In genomic region chr7:141071855-141072547, GRCh38 we compare ENCODE assay signal across 8 cellular contexts. TPM values are rescaled to one million over a fixed set of nuclear protein-coding genes. Genes with fewer than 3 reads are reported as not detected.
DNase-seq lines count a peak whose midpoint lies in the region; ATAC-seq and TF ChIP-seq lines count a peak whose summit lies in the region.

No MANE protein-coding gene starts in this region.

- H3K27me3 ChIP-seq in lower lobe of right lung (ENCODE audit: low read depth) = peaks cover 83% of the 10 kb centered on the region

- ATAC-seq in lower lobe of right lung (peak in 1 of 2 donors; percentile 29), GM18867 (IDR thresholded peaks at IDR 0.05; ENCODE audit: unreplicated experiment) (no peak)

- H3K4me1 ChIP-seq in lower lobe of right lung (peaks cover 35% of the 10 kb centered on the region), urinary bladder (ENCODE audit: insufficient read depth) (no peaks in the 10 kb centered on the region)

- intact Hi-C loops in lower lobe of right lung (cut with DNase I) = no loop called here

- peak overlapping the region; percentile 42 for H3K4me3 ChIP-seq in astrocyte of the cerebellum (ENCODE audit: low read depth, low read length)
- H3K4me3 ChIP-seq in lower lobe of right lung = peak overlapping the region; percentile 55
- peak overlapping the region; percentile 50 for H3K4me3 ChIP-seq in urinary bladder (ENCODE audit: low read depth, low read length)

- no peaks in the 10 kb centered on the region for H3K9me3 ChIP-seq in lower lobe of right lung

- in situ Hi-C loops in astrocyte of the cerebellum (cut with HindIII; ENCODE audit: low sequenced_read_pairs) = no loop called here

- H3K36me3 ChIP-seq in lower lobe of right lung (no peaks in the 10 kb centered on the region), urinary bladder (ENCODE audit: insufficient read depth) (no peaks in the 10 kb centered on the region)

- DNase-seq in D341Med (ENCODE audit: low spot score) (peak; percentile 35), M059J (ENCODE audit: low read depth) (peak; percentile 20), astrocyte of the cerebellum (ENCODE audit: low read depth) (no peak), lower lobe of right lung (no peak), cerebellar cortex (ENCODE audit: low spot score) (no peak), AML-193 (lab: John Stamatoyannopoulos, UW) (no peak)

- TF ChIP-seq CTCF in astrocyte of the cerebellum (IDR thresholded peaks at IDR 0.05; ENCODE audit: low read depth, low read length, missing control alignments) (no peak), lower lobe of right lung (IDR thresholded peaks at IDR 0.05) (no peak)

- 4% methylated on average over 21 of the region's 21 CpGs for WGBS in urinary bladder

- H3K27ac ChIP-seq in lower lobe of right lung (no peak overlapping the region), urinary bladder (ENCODE audit: low read depth) (no peak overlapping the region)

RNA-seq across cellular contexts. Expression of gene TMEM178B, which starts 1.9 kb away (rescaled TPM):
- total RNA-seq in M059J (2014; rRNA removed; shearing (Covaris generic)) = 0.71 and 1.6 TPM in 2 replicates
- total RNA-seq in lower lobe of right lung (0.18 TPM), urinary bladder (2.0 TPM)
- 0.57 TPM for polyA plus RNA-seq in urinary bladder

RNA-seq across cellular contexts. Expression of gene MRPS33, which starts 57.2 kb away (rescaled TPM):
- 12.1 and 53.0 TPM in 2 replicates for total RNA-seq in M059J (2014; rRNA removed; shearing (Covaris generic))
- total RNA-seq in lower lobe of right lung (34.6 TPM), urinary bladder (32.7 TPM)
- 59.1 TPM for polyA plus RNA-seq in urinary bladder

Comparison
In these comparisons a context has a peak if more than half of its experiments do, and no peak if none do; other contexts are left out.
1. DNase-seq: peak in D341Med (single experiment) and M059J (single experiment); none in astrocyte of the cerebellum (single experiment), lower lobe of right lung (single experiment), cerebellar cortex (single experiment) and AML-193 (0 of 2).
2. Peak in every context shown above with its lines, with median percentiles within 50 percentile points of each other: H3K4me3 ChIP-seq.